In genomic region chr2:180938419-180938818, GRCh38 we compare ENCODE assay signal across 15 cellular contexts.
A peak's percentile ranks its signal among the peaks of the same experiment; 100 is the strongest.
DNase-seq lines count a peak whose midpoint lies in the region; ATAC-seq and TF ChIP-seq lines count a peak whose summit lies in the region.
"Had no signal": no experiment of that assay in that cellular context is flagged by ENCODE, and none has a peak within 500 bp of the region (broad histone marks: within the 10 kb centered on the region; RNA-seq: fewer than 3 reads in every experiment).

No MANE protein-coding gene starts in this region.

- peak; percentile 58 for ATAC-seq in GM19463 (IDR thresholded peaks at IDR 0.05; ENCODE audit: unreplicated experiment)
- ATAC-seq in HG03135 (IDR thresholded peaks at IDR 0.05; ENCODE audit: unreplicated experiment) = peak; percentile 39

- no peak for TF ChIP-seq CTCF in epithelial cell of esophagus (IDR thresholded peaks at IDR 0.05; ENCODE audit: insufficient read depth, low read depth, low read length, missing control alignments)

- DNase-seq in EH (ENCODE audit: low read depth) (peak; percentile 29), epithelial cell of esophagus (ENCODE audit: low read depth) (peak; percentile 61), NCI-H1436 treated with DMSO at 0.1 percent for 48 hours (lab: John Stamatoyannopoulos, UW) (no peak), NCI-H345 treated with DMSO at 0.1 percent for 48 hours (lab: John Stamatoyannopoulos, UW; ENCODE audit: unreplicated experiment) (no peak), substantia nigra (lab: John Stamatoyannopoulos, UW) (no peak), NCI-H2171 treated with DMSO at 0.1 percent for 48 hours (lab: John Stamatoyannopoulos, UW) (no peak)
- DNase-seq: activated effector memory CD4-positive, alpha-beta T cell treated with Interleukin-2 at 50 U/mL for 16 hours; NCI-H1092 treated with DMSO at 0.1 percent for 48 hours; stimulated activated CD4-positive, alpha-beta T cell treated with anti-CD3 and anti-CD28 coated beads, Interleukin-4, amount 100 ng/mL, for 4 hours; T-helper 9 cell; thyroid gland had no signal

- no peak overlapping the region for H3K4me3 ChIP-seq in epithelial cell of esophagus (ENCODE audit: low read length)
- H3K4me3 ChIP-seq: BLaER1 treated with 17β-estradiol and CSF1 and Interleukin-3, amounts not matched to agents 10 nM and 100 nM; thyroid gland had no signal

- H3K27ac ChIP-seq in substantia nigra (ENCODE audit: low read depth, low read length, poor library complexity, severe bottlenecking) = no peak overlapping the region
- H3K27ac ChIP-seq: neutrophil, thyroid gland had no signal

Comparison
In these comparisons a context has a peak if more than half of its experiments do, and no peak if none do; other contexts are left out.
1. DNase-seq: peak in EH (single experiment) and epithelial cell of esophagus (single experiment); none in NCI-H1436 treated with DMSO at 0.1 percent for 48 hours (single experiment), NCI-H345 treated with DMSO at 0.1 percent for 48 hours (single experiment), substantia nigra (0 of 49) and NCI-H2171 treated with DMSO at 0.1 percent for 48 hours (single experiment).